ENCODE assay signal across 10 cellular contexts in genomic region chr14:69573841-69574265, GRCh38. TPM values are rescaled to one million over a fixed set of nuclear protein-coding genes. Genes with fewer than 3 reads are reported as not detected.
A peak's percentile ranks its signal among the peaks of the same experiment; 100 is the strongest.
DNase-seq lines count a peak whose midpoint lies in the region; ATAC-seq and TF ChIP-seq lines count a peak whose summit lies in the region.
"Had no signal": no experiment of that assay in that cellular context is flagged by ENCODE, and none has a peak within 500 bp of the region (broad histone marks: within the 10 kb centered on the region; RNA-seq: fewer than 3 reads in every experiment).

No MANE protein-coding gene starts in this region.

- no peaks in the 10 kb centered on the region for H3K9me3 ChIP-seq in neural progenitor cell (ENCODE audit: low read depth)

- H3K4me3 ChIP-seq in neural progenitor cell, result peak overlapping the region; percentile 65

- peaks cover 2% of the 10 kb centered on the region for H3K36me3 Mint-ChIP-seq in activated naive CD8-positive, alpha-beta T cell
- H3K36me3 Mint-ChIP-seq in neural progenitor cell, result peaks cover 19% of the 10 kb centered on the region

- no peaks in the 10 kb centered on the region for H4K20me1 ChIP-seq in neural progenitor cell (ENCODE audit: low read depth)

- H3K79me2 ChIP-seq in neural progenitor cell (ENCODE audit: low read depth), result peaks cover 28% of the 10 kb centered on the region

- peak overlapping the region; percentile 94 for H3K4me2 ChIP-seq in neural progenitor cell

- H3K4me3 Mint-ChIP-seq in activated naive CD8-positive, alpha-beta T cell, result peak overlapping the region; percentile 93
- peak overlapping the region; percentile 99 for H3K4me3 Mint-ChIP-seq in neural progenitor cell

- peaks cover 41% of the 10 kb centered on the region for H3F3A ChIP-seq in neural progenitor cell (ENCODE audit: low read depth)

- ATAC-seq in HG02588 (IDR thresholded peaks at IDR 0.05; ENCODE audit: unreplicated experiment) (no peak), GM19328 (IDR thresholded peaks at IDR 0.05; ENCODE audit: unreplicated experiment) (no peak)

- H3K9me3 Mint-ChIP-seq in activated naive CD8-positive, alpha-beta T cell (ENCODE audit: low read depth), result no peaks in the 10 kb centered on the region
- peaks cover 8% of the 10 kb centered on the region for H3K9me3 Mint-ChIP-seq in neural progenitor cell

- peak overlapping the region; percentile 100 for H3K27ac ChIP-seq in neural progenitor cell

- peaks cover 11% of the 10 kb centered on the region for H3K4me1 Mint-ChIP-seq in activated naive CD8-positive, alpha-beta T cell (ENCODE audit: low read depth)
- peaks cover 11% of the 10 kb centered on the region for H3K4me1 Mint-ChIP-seq in neural progenitor cell

- H3K27me3 ChIP-seq in neural progenitor cell, result no peaks in the 10 kb centered on the region

- H2AFZ ChIP-seq in neural progenitor cell (replicated peaks), result no peak overlapping the region

- H3K27me3 Mint-ChIP-seq in activated naive CD8-positive, alpha-beta T cell, result peaks cover 36% of the 10 kb centered on the region
- peaks cover 3% of the 10 kb centered on the region for H3K27me3 Mint-ChIP-seq in neural progenitor cell (ENCODE audit: insufficient read depth, low read depth)

- no peak for TF ChIP-seq CTCF in neural progenitor cell (IDR thresholded peaks at IDR 0.05)

- H3K4me1 ChIP-seq in neural progenitor cell, result peaks cover 8% of the 10 kb centered on the region

- DNase-seq in DMS79 treated with DMSO at 0.1 percent for 48 hours (lab: John Stamatoyannopoulos, UW) (peak; percentile 90), NCI-H1436 treated with DMSO at 0.1 percent for 48 hours (lab: John Stamatoyannopoulos, UW) (peak; percentile 46), neural progenitor cell (ENCODE audit: low spot score) (peak; percentile 95), MV-4-11 (lab: John Stamatoyannopoulos, UW) (no peak)
- no peak for DNase-seq in activated effector memory CD4-positive, alpha-beta T cell treated with anti-CD3 and anti-CD28 coated beads, Interleukin-2, amount 50 U/mL, for 16 hours

- peaks cover 17% of the 10 kb centered on the region for H3K36me3 ChIP-seq in neural progenitor cell

- peak overlapping the region; percentile 73 for H3K9ac ChIP-seq in neural progenitor cell

- no peak overlapping the region for H3K27ac Mint-ChIP-seq in activated naive CD8-positive, alpha-beta T cell
- peak overlapping the region; percentile 83 for H3K27ac Mint-ChIP-seq in neural progenitor cell

RNA-seq across cellular contexts. Expression of gene CCDC177, which starts 0.8 kb away (rescaled TPM):
- 8.6 and 19.7 TPM in 2 replicates for total RNA-seq in neural progenitor cell (ENCODE audit: low replicate concordance)
- total RNA-seq: pulmonary artery endothelial cell, RPMI7951 had no signal

RNA-seq across cellular contexts. Expression of gene SUSD6, which starts 37.5 kb away (rescaled TPM):
- total RNA-seq in neural progenitor cell (ENCODE audit: low replicate concordance), result 6.3 and 9.2 TPM in 2 replicates

Comparison
In these comparisons a context has a peak if more than half of its experiments do, and no peak if none do; other contexts are left out.
1. DNase-seq: peak in DMS79 treated with DMSO at 0.1 percent for 48 hours (single experiment), NCI-H1436 treated with DMSO at 0.1 percent for 48 hours (single experiment) and neural progenitor cell (single experiment); none in MV-4-11 (single experiment) and activated effector memory CD4-positive, alpha-beta T cell treated with anti-CD3 and anti-CD28 coated beads, Interleukin-2, amount 50 U/mL, for 16 hours (single experiment).